In genomic region chr17:63015824-63016223, GRCh38 we compare ENCODE assay signal across 26 cellular contexts. TPM values are rescaled to one million over a fixed set of nuclear protein-coding genes. Genes with fewer than 3 reads are reported as not detected.
A peak's percentile ranks its signal among the peaks of the same experiment; 100 is the strongest.
DNase-seq lines count a peak whose midpoint lies in the region; ATAC-seq, FAIRE-seq and TF ChIP-seq lines count a peak whose summit lies in the region.
"Had no signal": no experiment of that assay in that cellular context is flagged by ENCODE, and none has a peak within 500 bp of the region (broad histone marks: within the 10 kb centered on the region; RNA-seq: fewer than 3 reads in every experiment).

No MANE protein-coding gene starts in this region.

- no CpG with 5 or more reads among the region's 4 CpGs for WGBS in IMR-90 (ENCODE audit: extremely low coverage in 2 of 2, insufficient read length in 1 of 2), 2 experiments

- H3K36me3 Mint-ChIP-seq in CD4-positive, alpha-beta memory T cell, result peaks cover 17 to 37% of the 10 kb centered on the region in 2 donors

- peak; percentile 9 for FAIRE-seq in islet of Langerhans (lab: Jason Lieb, UNC)
- FAIRE-seq: A549, GM12891, GM18507, H54 had no signal

- no peak overlapping the region for H4K91ac ChIP-seq in IMR-90 (ENCODE audit: insufficient read depth, low read depth, low read length)

- no peak for TF ChIP-seq CTCF in IMR-90 (conservative IDR thresholded peaks at IDR 0.05; ENCODE audit: low read depth, low read length)
- no peak for TF ChIP-seq CTCF in brain microvascular endothelial cell (IDR thresholded peaks at IDR 0.05; ENCODE audit: low read depth, low read length, missing control alignments)

- H4K8ac ChIP-seq in IMR-90 (ENCODE audit: low read depth in 2 of 2, low read length in 2 of 2), result no peak overlapping the region

- no peaks in the 10 kb centered on the region; the same call in 1 of the 2 replicates for H3K4me1 ChIP-seq in IMR-90 (ENCODE audit: control insufficient read depth, insufficient read depth, low read length)
- no peaks in the 10 kb centered on the region for H3K4me1 ChIP-seq in CD4-positive, alpha-beta memory T cell (ENCODE audit: insufficient read depth, low read length)
- H3K4me1 ChIP-seq: BE2C; BLaER1 treated with 17β-estradiol and CSF1 and Interleukin-3, amounts not matched to agents 10 nM and 100 nM; HAP-1 had no signal

- dilution Hi-C loops in IMR-90 (cut with HindIII; ENCODE audit: low sequenced_read_pairs, unreplicated experiment), result no loop called here

- H3K79me1 ChIP-seq in IMR-90 (ENCODE audit: low read depth in 1 of 2, low read length in 2 of 2), result peaks cover 24 to 60% of the 10 kb centered on the region in 2 experiments

- H3K4me1 Mint-ChIP-seq in CD4-positive, alpha-beta memory T cell, result peaks cover 0 to 8% (median 2%) of the 10 kb centered on the region in 4 donors
- H3K4me1 Mint-ChIP-seq: CD14-positive monocyte had no signal

- H3K27ac Mint-ChIP-seq in CD4-positive, alpha-beta memory T cell, result no peak overlapping the region
- H3K27ac Mint-ChIP-seq: CD14-positive monocyte; CD4-positive, alpha-beta T cell had no signal

- H2BK120ac ChIP-seq in IMR-90 (ENCODE audit: low read depth, low read length), result no peak overlapping the region

- H3K4ac ChIP-seq in IMR-90 (ENCODE audit: low read depth, low read length), result no peak overlapping the region

- no peak overlapping the region for H2BK15ac ChIP-seq in IMR-90 (ENCODE audit: low read depth, low read length)

- H3K27ac ChIP-seq in IMR-90 (ENCODE audit: insufficient read depth, low read length) (no peak overlapping the region), brain microvascular endothelial cell (peak overlapping the region; percentile 26)
- H3K27ac ChIP-seq in CD4-positive, alpha-beta memory T cell (ENCODE audit: low read depth, low read length), result no peak overlapping the region
- H3K27ac ChIP-seq: A549; BLaER1 treated with 17β-estradiol and CSF1 and Interleukin-3, amounts not matched to agents 10 nM and 100 nM had no signal

- H3K56ac ChIP-seq in IMR-90 (ENCODE audit: extremely low read depth, insufficient read depth, low read length), result no peak overlapping the region

- peaks cover 3% of the 10 kb centered on the region for H3K36me3 ChIP-seq in IMR-90 (ENCODE audit: control insufficient read depth, insufficient read depth, low read length)
- H3K36me3 ChIP-seq in brain microvascular endothelial cell (replicated peaks), result no peaks in the 10 kb centered on the region
- H3K36me3 ChIP-seq in CD4-positive, alpha-beta memory T cell (ENCODE audit: insufficient read depth, low read length), result no peaks in the 10 kb centered on the region
- H3K36me3 ChIP-seq: HAP-1 had no signal

- TF ChIP-seq POLR2A in IMR-90 (IDR thresholded peaks at IDR 0.05; ENCODE audit: low read depth, low read length), result no peak

- H4K5ac ChIP-seq in IMR-90 (ENCODE audit: low read depth, low read length), result no peak overlapping the region

- CTCF ChIA-PET in IMR-90 (lab: Yijun Ruan, JAX), result no interaction called here
- CTCF ChIA-PET in CD4-positive, alpha-beta memory T cell (lab: Charles Lee; ENCODE audit: partially characterized antibody), result no interaction called here

- no peak overlapping the region for H3K18ac ChIP-seq in IMR-90 (ENCODE audit: low read depth, low read length)

- H2BK20ac ChIP-seq in IMR-90 (ENCODE audit: low read depth, low read length), result no peak overlapping the region

- ATAC-seq in IMR-90 (ENCODE audit: low read depth), result peak; percentile 67
- no peak for ATAC-seq in HG03039 (IDR thresholded peaks at IDR 0.05; ENCODE audit: unreplicated experiment)
- ATAC-seq: A549 had no signal

- peak; percentile 31 for DNase-seq in IMR-90
- peak; percentile 83 for DNase-seq in brain microvascular endothelial cell
- no peak for DNase-seq in dedifferentiated amniotic fluid mesenchymal stem cell (ENCODE audit: extremely low spot score)
- no peak for DNase-seq in CD4-positive, alpha-beta memory T cell
- DNase-seq in NOMO-1 (lab: John Stamatoyannopoulos, UW; ENCODE audit: unreplicated experiment in 2 of 2), result no peak
- DNase-seq: 8988T; ACHN; AML-193; BE2C; Calu3; CD4-positive, alpha-beta T cell; COR-L47; DMS53; DMS79 treated with DMSO at 0.1 percent for 48 hours; GF-D8; GOT3; HFFc6 had no signal

- in situ Hi-C loops in IMR-90 (cut with MboI; ENCODE audit: low sequenced_read_pairs) (no loop called here), brain microvascular endothelial cell (cut with HindIII; ENCODE audit: low pct_ligation_motif_present, low sequenced_read_pairs) (no loop called here)

- H2BK5ac ChIP-seq in IMR-90 (ENCODE audit: low read depth, low read length, poor library complexity, severe bottlenecking), result no peak overlapping the region

- H3K4me3 Mint-ChIP-seq in CD4-positive, alpha-beta memory T cell, result no peak overlapping the region
- H3K4me3 Mint-ChIP-seq: CD14-positive monocyte; CD4-positive, alpha-beta T cell; HFFc6 had no signal

- TF ChIP-seq RAD21 in IMR-90 (IDR thresholded peaks at IDR 0.05; ENCODE audit: low read length), result no peak

- H3K27me3 Mint-ChIP-seq in CD4-positive, alpha-beta memory T cell, result peaks cover 0 to 1% of the 10 kb centered on the region in 2 donors
- H3K27me3 Mint-ChIP-seq: CD4-positive, alpha-beta T cell had no signal

- no peak overlapping the region for H2AK5ac ChIP-seq in IMR-90 (ENCODE audit: low read depth, low read length)

- no peaks in the 10 kb centered on the region for H3K27me3 ChIP-seq in IMR-90 (ENCODE audit: control insufficient read depth, insufficient read depth, low read length)
- H3K27me3 ChIP-seq in brain microvascular endothelial cell (replicated peaks), result no peaks in the 10 kb centered on the region
- H3K27me3 ChIP-seq in CD4-positive, alpha-beta memory T cell (ENCODE audit: insufficient read depth, low read length), result no peaks in the 10 kb centered on the region
- H3K27me3 ChIP-seq: BE2C; BLaER1 treated with 17β-estradiol and CSF1 and Interleukin-3, amounts not matched to agents 10 nM and 100 nM had no signal

- H3K4me3 ChIP-seq in IMR-90 (ENCODE audit: insufficient read depth, low read depth, low read length), result no peak overlapping the region
- no peak overlapping the region for H3K4me3 ChIP-seq in brain microvascular endothelial cell (ENCODE audit: low read depth, low read length)
- no peak overlapping the region for H3K4me3 ChIP-seq in CD4-positive, alpha-beta memory T cell (ENCODE audit: low read length in 2 of 2)
- H3K4me3 ChIP-seq: A549; BLaER1 treated with 17β-estradiol and CSF1 and Interleukin-3, amounts not matched to agents 10 nM and 100 nM; HAP-1 had no signal

- H2AK9ac ChIP-seq in IMR-90 (replicated peaks; ENCODE audit: low read depth, low read length, poor library complexity), result no peak overlapping the region

- no peak overlapping the region for H3K9ac ChIP-seq in IMR-90 (ENCODE audit: low read depth, low read length)
- H3K9ac ChIP-seq: BLaER1 treated with 17β-estradiol and CSF1 and Interleukin-3, amounts not matched to agents 10 nM and 100 nM had no signal

- H3K4me2 ChIP-seq in IMR-90 (ENCODE audit: low read depth, low read length), result no peak overlapping the region
- H3K4me2 ChIP-seq: A549; BLaER1 treated with 17β-estradiol and CSF1 and Interleukin-3, amounts not matched to agents 10 nM and 100 nM had no signal

- intact Hi-C loops in IMR-90 (cut with micrococcal nuclease), result no loop called here
- intact Hi-C loops in CD4-positive, alpha-beta memory T cell (cut with micrococcal nuclease), result no loop called here

- peaks cover 21% of the 10 kb centered on the region for H4K20me1 ChIP-seq in IMR-90 (ENCODE audit: insufficient read depth, low read length)
- H4K20me1 ChIP-seq: BLaER1 treated with 17β-estradiol and CSF1 and Interleukin-3, amounts not matched to agents 10 nM and 100 nM had no signal

- no peaks in the 10 kb centered on the region for H3K9me1 ChIP-seq in IMR-90 (ENCODE audit: insufficient read depth, low read length)

- H3K9me3 Mint-ChIP-seq in CD4-positive, alpha-beta memory T cell, result peaks cover 0 to 8% (median 2%) of the 10 kb centered on the region in 8 donors

- H3K23ac ChIP-seq in IMR-90 (ENCODE audit: low read depth, low read length), result no peak overlapping the region

- no peak overlapping the region for H2AFZ ChIP-seq in IMR-90 (replicated peaks; ENCODE audit: low read length, poor library complexity)

- no peak overlapping the region for H3K14ac ChIP-seq in IMR-90 (replicated peaks; ENCODE audit: low read depth, low read length)

- POLR2A ChIA-PET in IMR-90 (lab: Charles Lee; ENCODE audit: unreplicated experiment), result no interaction called here
- POLR2A ChIA-PET in CD4-positive, alpha-beta memory T cell (lab: Charles Lee; ENCODE audit: partially characterized antibody), result no interaction called here

- peaks cover 2% of the 10 kb centered on the region; the same call in 1 of the 2 replicates for H3K9me3 ChIP-seq in IMR-90 (ENCODE audit: control insufficient read depth, insufficient read depth, low read length)
- no peaks in the 10 kb centered on the region for H3K9me3 ChIP-seq in CD4-positive, alpha-beta memory T cell (ENCODE audit: control insufficient read depth in 1 of 2, low read length in 2 of 2)
- H3K9me3 ChIP-seq: BE2C, HAP-1 had no signal

- no TSS peak for BruUV-seq in IMR-90 (replicated peaks; lab: Mats Ljungman, UMichigan)

TF ChIP-seq in IMR-90, 13 proteins besides CTCF, POLR2A, EP300 and RAD21 (continues in another document):
- TF ChIP-seq USF2 (IDR thresholded peaks at IDR 0.05; ENCODE audit: low read depth, low read length) (no peak), RCOR1 (IDR thresholded peaks at IDR 0.05; ENCODE audit: insufficient replicate concordance, low read length) (no peak), RFX5 (IDR thresholded peaks at IDR 0.05; ENCODE audit: low read depth, low read length) (no peak), MAZ (IDR thresholded peaks at IDR 0.05; ENCODE audit: borderline replicate concordance, low read depth, low read length) (no peak), MAFK (IDR thresholded peaks at IDR 0.05; ENCODE audit: low read depth, low read length) (no peak), BHLHE40 (IDR thresholded peaks at IDR 0.05; ENCODE audit: low read depth, low read length) (no peak)

RNA-seq across cellular contexts. Expression of gene TANC2, which starts 49.8 kb away (rescaled TPM):
- 40.0 and 41.4 TPM in 2 replicates for total RNA-seq in IMR-90 (2012; rRNA removed)
- polyA plus RNA-seq in IMR-90 (2012; rRNA removed), result 18.5 and 20.6 TPM in 2 replicates
- 3.9 and 6.7 TPM in 2 replicates for polyA plus RNA-seq in IMR-90 (2012; cell fraction: cytosol; rRNA removed)
- 14.4 and 33.2 TPM in 2 replicates for polyA plus RNA-seq in IMR-90 (2012; cell fraction: nucleus; rRNA removed; ENCODE audit: low replicate concordance)
- 10 to 100 TPM; 30.0 to 37.8 TPM for total RNA-seq in CD4-positive, alpha-beta memory T cell
- polyA plus RNA-seq in CD4-positive, alpha-beta memory T cell, result 10 to 100 TPM in 1 of 2 donors, 1 to 10 TPM in 1; 1.3 to 14.2 TPM

Comparison
In these comparisons a context has a peak if more than half of its experiments do, and no peak if none do; other contexts are left out.
1. DNase-seq: peak in IMR-90 (single experiment) and brain microvascular endothelial cell (single experiment); none in dedifferentiated amniotic fluid mesenchymal stem cell (single experiment), CD4-positive, alpha-beta memory T cell (0 of 5) and NOMO-1 (0 of 2).